ENCODE assay signal across 14 cellular contexts in the genomic region with DNA sequence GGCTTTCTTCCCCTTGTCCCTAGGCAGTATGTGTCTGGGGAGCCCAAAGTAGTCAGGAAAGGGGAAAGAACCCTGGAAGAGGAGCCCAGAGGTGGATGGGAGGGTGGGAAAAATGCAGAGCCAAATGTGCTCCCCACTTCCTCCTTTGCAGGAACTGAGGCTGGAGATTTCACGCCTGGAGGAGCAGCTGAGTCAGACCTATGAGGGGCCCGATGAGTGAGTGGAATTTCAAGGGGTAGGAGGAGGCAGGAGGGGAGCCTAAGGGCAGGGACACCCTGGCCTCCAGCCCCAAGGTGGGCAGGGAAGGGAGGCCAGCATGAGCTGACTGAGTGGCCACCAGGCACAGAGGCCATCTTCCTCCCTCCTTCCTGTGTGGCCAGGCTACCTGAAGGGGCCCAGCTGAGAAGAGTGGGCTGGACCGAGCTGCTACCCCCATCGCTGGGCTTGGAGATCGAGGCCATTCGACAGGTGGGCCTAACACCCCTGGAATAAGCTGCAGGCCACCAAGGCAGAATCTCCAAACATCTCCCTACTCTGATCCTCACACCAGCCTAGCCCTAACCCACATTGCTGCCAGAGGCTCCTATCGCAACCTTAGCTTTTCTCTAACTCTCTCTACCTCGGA. TPM values are rescaled to one million over a fixed set of nuclear protein-coding genes. Genes with fewer than 3 reads are reported as not detected.
DNase-seq lines count a peak whose midpoint lies in the region; ATAC-seq and TF ChIP-seq lines count a peak whose summit lies in the region.
"Had no signal": no experiment of that assay in that cellular context is flagged by ENCODE, and none has a peak within 500 bp of the region (broad histone marks: within the 10 kb centered on the region; RNA-seq: fewer than 3 reads in every experiment).

No MANE protein-coding gene starts in this region.

- peak overlapping the region; percentile 3 for H3K27ac ChIP-seq in CD8-positive, alpha-beta memory T cell (ENCODE audit: low read depth, low read length)
- H3K27ac ChIP-seq in HEK293 (ENCODE audit: extremely low read depth, low read depth, low read length) = no peak overlapping the region
- H3K27ac ChIP-seq in adrenal gland = no peak overlapping the region

- CTCF ChIA-PET in CD8-positive, alpha-beta memory T cell (lab: Charles Lee) = interaction anchor here (0.9 to 1.5 kb wide), 4 partner anchors 17 to 65 kb away, joined by 3 to 4 read pairs (median 4); partner anchors contain the start of gene FLT3LG
- CTCF ChIA-PET in HEK293 (lab: Yijun Ruan, JAX) = interaction anchor here (0.8 to 6.9 kb wide), 3 partner anchors 12 to 108 kb away, joined by 3 to 28 read pairs (median 11); no protein-coding TSS in a partner anchor

- H3K4me1 Mint-ChIP-seq in CD8-positive, alpha-beta memory T cell = peaks cover 36 to 54% (median 50%) of the 10 kb centered on the region in 3 donors
- peaks cover 52% of the 10 kb centered on the region for H3K4me1 Mint-ChIP-seq in T-helper 17 cell

- no peaks in the 10 kb centered on the region for H3K36me3 ChIP-seq in CD8-positive, alpha-beta memory T cell (ENCODE audit: insufficient read depth, low read length)
- no peaks in the 10 kb centered on the region for H3K36me3 ChIP-seq in HEK293 (ENCODE audit: control insufficient read depth in 2 of 2, insufficient read depth in 1 of 2, low read length in 2 of 2)
- H3K36me3 ChIP-seq in kidney epithelial cell (ENCODE audit: control insufficient read depth, insufficient read depth, low read length) = no peaks in the 10 kb centered on the region
- no peaks in the 10 kb centered on the region for H3K36me3 ChIP-seq in adrenal gland (replicated peaks in 1 of 2)
- H3K36me3 ChIP-seq: tibial nerve had no signal

- H3K4me3 Mint-ChIP-seq in CD8-positive, alpha-beta memory T cell = peak overlapping the region in 6 of 7 donors; percentile 19 to 72 (median 55)
- peak overlapping the region; percentile 79 for H3K4me3 Mint-ChIP-seq in T-helper 17 cell

- POLR2A ChIA-PET in CD8-positive, alpha-beta memory T cell (lab: Charles Lee) = interaction anchor here (1.0 kb wide), 1 partner anchor 41 kb away, joined by 3 read pairs; no protein-coding TSS in a partner anchor
- POLR2A ChIA-PET in HEK293 (lab: Yijun Ruan, JAX) = no interaction called here

- peaks cover 41% of the 10 kb centered on the region for H3K4me1 ChIP-seq in CD8-positive, alpha-beta memory T cell (ENCODE audit: insufficient read depth, low read length)
- H3K4me1 ChIP-seq in HEK293 (ENCODE audit: control insufficient read depth, insufficient read depth, low read length) (peaks cover 4% of the 10 kb centered on the region; the same call in 1 of the 2 replicates), adrenal gland (replicated peaks in 1 of 2) (no peaks in the 10 kb centered on the region)

- WGBS in adrenal gland, 4 donors = 53 to 84% (median 68%) methylated on average over 4 to 8 of the region's 8 CpGs

- H3K27me3 ChIP-seq in CD8-positive, alpha-beta memory T cell (ENCODE audit: insufficient read depth, low read length, poor library complexity, severe bottlenecking) = no peaks in the 10 kb centered on the region
- H3K27me3 ChIP-seq in kidney epithelial cell (ENCODE audit: control insufficient read depth, insufficient read depth, low read length) (no peaks in the 10 kb centered on the region), adrenal gland (no peaks in the 10 kb centered on the region)

- TF ChIP-seq CTCF in HEK293 (tag by site-specific recombination; IDR thresholded peaks at IDR 0.05) = no peak
- TF ChIP-seq CTCF in kidney epithelial cell (IDR thresholded peaks at IDR 0.05; ENCODE audit: insufficient read depth, low read length, poor library complexity, severe bottlenecking) = no peak
- no peak for TF ChIP-seq CTCF in adrenal gland (IDR thresholded peaks at IDR 0.05)

- DNase-seq in CD8-positive, alpha-beta memory T cell = no peak
- DNase-seq in T-helper 17 cell (no peak), kidney epithelial cell (ENCODE audit: low read depth) (peak; percentile 16), NCI-H1436 (lab: John Stamatoyannopoulos, UW) (no peak), NCI-H446 (lab: John Stamatoyannopoulos, UW) (no peak), RPMI8226 (no peak), adrenal gland (no peak)
- DNase-seq: NCI-H187 treated with DMSO at 0.1 percent for 48 hours; Right ventricle myocardium superior; stimulated activated CD4-positive, alpha-beta T cell treated with anti-CD3 and anti-CD28 coated beads, Interleukin-4, amount 100 ng/mL, for 4 hours had no signal

- peak overlapping the region in 7 of 8 donors; percentile 63 to 96 (median 84) for H3K27ac Mint-ChIP-seq in CD8-positive, alpha-beta memory T cell
- peak overlapping the region; percentile 95 for H3K27ac Mint-ChIP-seq in T-helper 17 cell

- intact Hi-C loops in adrenal gland (cut with DNase I) = no loop called here

- H3K9me3 ChIP-seq in CD8-positive, alpha-beta memory T cell (ENCODE audit: low read length) = no peaks in the 10 kb centered on the region
- H3K9me3 ChIP-seq in HEK293 (ENCODE audit: control insufficient read depth, insufficient read depth, low read depth, low read length) = no peaks in the 10 kb centered on the region
- H3K9me3 ChIP-seq in T-helper 17 cell (ENCODE audit: control insufficient read depth, low read length, poor library complexity, severe bottlenecking) = no peaks in the 10 kb centered on the region
- H3K9me3 ChIP-seq in adrenal gland (replicated peaks in 1 of 3) = no peaks in the 10 kb centered on the region
- H3K9me3 ChIP-seq: tibial nerve had no signal

- ATAC-seq in T-helper 17 cell = no peak

- TF ChIP-seq POLR2A in adrenal gland (IDR thresholded peaks at IDR 0.05) = no peak

- no peaks in the 10 kb centered on the region for H3K9me3 Mint-ChIP-seq in CD8-positive, alpha-beta memory T cell

- H3K36me3 Mint-ChIP-seq in CD8-positive, alpha-beta memory T cell = no peaks in the 10 kb centered on the region
- H3K36me3 Mint-ChIP-seq in T-helper 17 cell (ENCODE audit: low read depth) = peaks cover 2% of the 10 kb centered on the region

- peak overlapping the region; percentile 5 for H3K4me3 ChIP-seq in CD8-positive, alpha-beta memory T cell (ENCODE audit: low read length)
- no peak overlapping the region for H3K4me3 ChIP-seq in HEK293 (ENCODE audit: low read depth, low read length)
- H3K4me3 ChIP-seq in kidney epithelial cell (ENCODE audit: low read depth, low read length) = no peak overlapping the region
- H3K4me3 ChIP-seq in adrenal gland = no peak overlapping the region
- H3K4me3 ChIP-seq: tibial nerve had no signal

- H3K27me3 Mint-ChIP-seq in CD8-positive, alpha-beta memory T cell = peaks cover 0 to 4% of the 10 kb centered on the region in 2 donors
- no peaks in the 10 kb centered on the region for H3K27me3 Mint-ChIP-seq in T-helper 17 cell

TF ChIP-seq in HEK293, 187 proteins besides CTCF, POLR2A, EP300 and RAD21:
- no peak for TF ChIP-seq ZNF10 (tag by site-specific recombination; IDR thresholded peaks at IDR 0.05)
- peak; percentile 71 for TF ChIP-seq SCRT2 (tag by site-specific recombination; IDR thresholded peaks at IDR 0.05)

RNA-seq across cellular contexts. Expression of gene PTH2, which starts 14.3 kb away (rescaled TPM):
- total RNA-seq in CD8-positive, alpha-beta memory T cell = not detected
- polyA plus RNA-seq in CD8-positive, alpha-beta memory T cell = not detected
- total RNA-seq in T-helper 17 cell (not detected), kidney epithelial cell (not detected in 2 replicates), adrenal gland (not detected)
- polyA plus RNA-seq in adrenal gland = not detected
- total RNA-seq: fibroblast of lung, posterior vena cava, Right ventricle myocardium superior, tibial nerve had no signal
- polyA plus RNA-seq: fibroblast of lung had no signal

RNA-seq across cellular contexts. Expression of gene GFY, which starts 16.3 kb away (rescaled TPM):
- total RNA-seq in CD8-positive, alpha-beta memory T cell = not detected
- polyA plus RNA-seq in CD8-positive, alpha-beta memory T cell = not detected
- not detected for total RNA-seq in T-helper 17 cell
- total RNA-seq in kidney epithelial cell = not detected in 2 replicates
- total RNA-seq in adrenal gland = not detected
- polyA plus RNA-seq in adrenal gland = not detected
- total RNA-seq: fibroblast of lung, posterior vena cava, Right ventricle myocardium superior, tibial nerve had no signal
- polyA plus RNA-seq: fibroblast of lung had no signal

RNA-seq across cellular contexts. Expression of gene KASH5, which starts 20.9 kb away (rescaled TPM):
- total RNA-seq in CD8-positive, alpha-beta memory T cell = under 1 TPM in 1 of 2 experiments, not detected in 1; 0.31 TPM
- not detected for polyA plus RNA-seq in CD8-positive, alpha-beta memory T cell
- total RNA-seq in T-helper 17 cell (under 1 TPM in 1 of 2 donors, not detected in 1; 0.86 TPM), kidney epithelial cell (0.07 TPM in 1 of 2 replicates, not detected in the other), adrenal gland (under 1 TPM in 2 of 8 donors, not detected in 6; 0.74 to 0.97 TPM)
- polyA plus RNA-seq in adrenal gland = not detected
- total RNA-seq: fibroblast of lung, posterior vena cava, Right ventricle myocardium superior, tibial nerve had no signal
- polyA plus RNA-seq: fibroblast of lung had no signal

RNA-seq across cellular contexts. Expression of gene SLC17A7, which starts 32.4 kb away (rescaled TPM):
- total RNA-seq in CD8-positive, alpha-beta memory T cell = under 1 TPM; 0.07 to 0.09 TPM
- polyA plus RNA-seq in CD8-positive, alpha-beta memory T cell = not detected
- total RNA-seq in T-helper 17 cell (not detected), kidney epithelial cell (0.07 TPM in 1 of 2 replicates, not detected in the other), adrenal gland (1 to 10 TPM in 5 of 8 donors, under 1 TPM in 3; 0.43 to 9.6 (median 1.6) TPM)
- polyA plus RNA-seq in adrenal gland = 1 to 10 TPM in 2 of 3 donors, under 1 TPM in 1; 0.18 to 1.9 (median 1.0) TPM

RNA-seq across cellular contexts. Expression of gene PIH1D1, which starts 42.7 kb away (rescaled TPM):
- total RNA-seq in CD8-positive, alpha-beta memory T cell = 100 to 1,000 TPM; 132 to 138 TPM
- polyA plus RNA-seq in CD8-positive, alpha-beta memory T cell = 81.8 TPM
- total RNA-seq in T-helper 17 cell = 100 to 1,000 TPM; 147 to 150 TPM
- 101 and 108 TPM in 2 replicates for total RNA-seq in kidney epithelial cell
- total RNA-seq in adrenal gland = 100 to 1,000 TPM in 3 of 8 donors, 10 to 100 TPM in 5; 63.1 to 131 (median 83.6) TPM
- 100 to 1,000 TPM in 1 of 3 donors, 10 to 100 TPM in 2; 26.6 to 103 (median 72.3) TPM for polyA plus RNA-seq in adrenal gland
